Comparison of ENCODE assay signal across 8 cellular contexts in genomic region chr7:92835851-92836488, GRCh38. TPM values are rescaled to one million over a fixed set of nuclear protein-coding genes. Genes with fewer than 3 reads are reported as not detected.
DNase-seq lines count a peak whose midpoint lies in the region; ATAC-seq and TF ChIP-seq lines count a peak whose summit lies in the region.

No MANE protein-coding gene starts in this region.

- WGBS in ovary, 3 donors: 0 to 2% (median 0%) methylated on average over 26 to 32 of the region's 32 CpGs

- no peaks in the 10 kb centered on the region for H3K9me3 Mint-ChIP-seq in activated T-helper 1 cell treated with anti-CD3 and anti-CD28 coated beads, Interleukin-12 subunit alpha, Interleukin-12 subunit beta, Interleukin-2, Interleukin-4 antibody, amounts not matched to agents 30 ng/mL and 10 ng/mL and 1 ng/mL, durations not matched to agents 14 hours and 24 hours and 36 hours

- peaks cover 41% of the 10 kb centered on the region for H3K4me1 Mint-ChIP-seq in activated T-helper 1 cell treated with anti-CD3 and anti-CD28 coated beads, Interleukin-12 subunit alpha, Interleukin-12 subunit beta, Interleukin-2, Interleukin-4 antibody, amounts not matched to agents 30 ng/mL and 10 ng/mL and 1 ng/mL, durations not matched to agents 14 hours and 24 hours and 36 hours (ENCODE audit: low read depth)

- H3K27me3 ChIP-seq in ovary: peaks cover 2% of the 10 kb centered on the region

- H3K9me3 ChIP-seq in ovary: no peaks in the 10 kb centered on the region

- peak overlapping the region; percentile 55 for H3K4me3 ChIP-seq in ovary

- no peak overlapping the region for H3K27ac ChIP-seq in ovary

- peak; percentile 86 for DNase-seq in NOMO-1 treated with dmso at 0.1 percent for 144 hours (lab: John Stamatoyannopoulos, UW; ENCODE audit: unreplicated experiment)
- DNase-seq in activated T-helper 1 cell treated with anti-CD3 and anti-CD28 coated beads, Interleukin-12 subunit alpha, Interleukin-12 subunit beta, Interleukin-2, Interleukin-4 antibody, amounts not matched to agents 30 ng/mL and 10 ng/mL and 1 ng/mL, durations not matched to agents 14 hours and 24 hours and 36 hours (ENCODE audit: low spot score): peak; percentile 49
- DNase-seq in germinal center (ENCODE audit: low spot score): peak; percentile 24
- peak in 4 of 5 donors; percentile 9 to 33 (median 22) for DNase-seq in ovary
- no peak for DNase-seq in SKM-1 (lab: John Stamatoyannopoulos, UW; ENCODE audit: unreplicated experiment)
- DNase-seq in omental fat pad (ENCODE audit: low spot score): no peak

- no peak for TF ChIP-seq EP300 in ovary (IDR thresholded peaks at IDR 0.05)

- H3K27ac Mint-ChIP-seq in activated T-helper 1 cell treated with anti-CD3 and anti-CD28 coated beads, Interleukin-12 subunit alpha, Interleukin-12 subunit beta, Interleukin-2, Interleukin-4 antibody, amounts not matched to agents 30 ng/mL and 10 ng/mL and 1 ng/mL, durations not matched to agents 14 hours and 24 hours and 36 hours: peak overlapping the region; percentile 91

- intact Hi-C loops in activated T-helper 1 cell treated with anti-CD3 and anti-CD28 coated beads, Interleukin-12 subunit alpha, Interleukin-12 subunit beta, Interleukin-2, Interleukin-4 antibody, amounts not matched to agents 30 ng/mL and 10 ng/mL and 1 ng/mL, durations not matched to agents 14 hours and 24 hours and 36 hours (cut with micrococcal nuclease): loop anchor here (1.0 kb wide), 4 partner anchors 68 to 308 kb away; partner anchors contain the start of genes PEX1, RBM48 and SAMD9
- intact Hi-C loops in ovary (cut with DNase I): loop anchor here in 3 of 4 donors (10.0 kb wide), 3 partner anchors 141 to 219 kb away; no protein-coding TSS in a partner anchor

- H3K36me3 Mint-ChIP-seq in activated T-helper 1 cell treated with anti-CD3 and anti-CD28 coated beads, Interleukin-12 subunit alpha, Interleukin-12 subunit beta, Interleukin-2, Interleukin-4 antibody, amounts not matched to agents 30 ng/mL and 10 ng/mL and 1 ng/mL, durations not matched to agents 14 hours and 24 hours and 36 hours (ENCODE audit: low read depth): peaks cover 30% of the 10 kb centered on the region

- ATAC-seq in GM21717 (IDR thresholded peaks at IDR 0.05; ENCODE audit: unreplicated experiment) (no peak), omental fat pad (ENCODE audit: low FRiP score) (no peak)

- peaks cover 6% of the 10 kb centered on the region for H3K4me1 ChIP-seq in ovary (ENCODE audit: insufficient read depth)

- TF ChIP-seq POLR2A in GM15510 (IDR thresholded peaks at IDR 0.05; ENCODE audit: borderline replicate concordance, extremely low read depth, insufficient read length): peak; percentile 46
- TF ChIP-seq POLR2A in ovary (IDR thresholded peaks at IDR 0.05): no peak

- TF ChIP-seq CTCF in ovary (IDR thresholded peaks at IDR 0.05) (no peak), omental fat pad (IDR thresholded peaks at IDR 0.05) (no peak)

- peak overlapping the region; percentile 97 for H3K4me3 Mint-ChIP-seq in activated T-helper 1 cell treated with anti-CD3 and anti-CD28 coated beads, Interleukin-12 subunit alpha, Interleukin-12 subunit beta, Interleukin-2, Interleukin-4 antibody, amounts not matched to agents 30 ng/mL and 10 ng/mL and 1 ng/mL, durations not matched to agents 14 hours and 24 hours and 36 hours

- peaks cover 5% of the 10 kb centered on the region for H3K27me3 Mint-ChIP-seq in activated T-helper 1 cell treated with anti-CD3 and anti-CD28 coated beads, Interleukin-12 subunit alpha, Interleukin-12 subunit beta, Interleukin-2, Interleukin-4 antibody, amounts not matched to agents 30 ng/mL and 10 ng/mL and 1 ng/mL, durations not matched to agents 14 hours and 24 hours and 36 hours (ENCODE audit: insufficient read depth)

- no peaks in the 10 kb centered on the region for H3K36me3 ChIP-seq in ovary

RNA-seq across cellular contexts. Expression of gene CDK6, which starts 0.4 kb away (rescaled TPM):
- total RNA-seq in activated T-helper 1 cell treated with anti-CD3 and anti-CD28 coated beads, Interleukin-12 subunit alpha, Interleukin-12 subunit beta, Interleukin-2, Interleukin-4 antibody, amounts not matched to agents 30 ng/mL and 10 ng/mL and 1 ng/mL, durations not matched to agents 14 hours and 24 hours and 36 hours: 328 and 332 TPM in 2 replicates
- total RNA-seq in ovary (10 to 100 TPM in 6 of 7 donors, 1 to 10 TPM in 1; 5.4 to 20.4 (median 11.6) TPM), omental fat pad (10 to 100 TPM; 18.9 to 30.3 (median 24.2) TPM)
- 1 to 10 TPM; 1.8 to 4.4 TPM for polyA plus RNA-seq in ovary

Comparison
In these comparisons a context has a peak if more than half of its experiments do, and no peak if none do; other contexts are left out.
1. DNase-seq: peak in NOMO-1 treated with dmso at 0.1 percent for 144 hours (single experiment), activated T-helper 1 cell treated with anti-CD3 and anti-CD28 coated beads, Interleukin-12 subunit alpha, Interleukin-12 subunit beta, Interleukin-2, Interleukin-4 antibody, amounts not matched to agents 30 ng/mL and 10 ng/mL and 1 ng/mL, durations not matched to agents 14 hours and 24 hours and 36 hours (single experiment), germinal center (single experiment) and ovary (4 of 5); none in SKM-1 (single experiment) and omental fat pad (single experiment).
2. RNA of gene CDK6, which starts 0.4 kb away (total RNA-seq): 328 to 332 TPM in activated T-helper 1 cell treated with anti-CD3 and anti-CD28 coated beads, Interleukin-12 subunit alpha, Interleukin-12 subunit beta, Interleukin-2, Interleukin-4 antibody, amounts not matched to agents 30 ng/mL and 10 ng/mL and 1 ng/mL, durations not matched to agents 14 hours and 24 hours and 36 hours; 18.9 to 30.3 TPM in omental fat pad and 5.4 to 20.4 TPM in ovary; every median in the first group is over 10 times any median in the second.